ENCODE assay signal across 31 cellular contexts in genomic region chr11:64898076-64898445, GRCh38. TPM values are rescaled to one million over a fixed set of nuclear protein-coding genes. Genes with fewer than 3 reads are reported as not detected.
"Had no signal": no experiment of that assay in that cellular context is flagged by ENCODE, and none has a peak within 500 bp of the region (broad histone marks: within the 10 kb centered on the region; RNA-seq: fewer than 3 reads in every experiment).

No MANE protein-coding gene starts in this region.

- H3K27ac ChIP-seq: brain microvascular endothelial cell, esophagus muscularis mucosa, foreskin keratinocyte, gastrocnemius medialis, heart left ventricle had no signal

- H3K4me3 Mint-ChIP-seq: activated CD4-positive, alpha-beta memory T cell treated with anti-CD3 and anti-CD28 coated beads, Interleukin-2, amount 10 ng/mL, durations not matched to agents 7 days and 5 days; activated CD4-positive, alpha-beta T cell treated with anti-CD3 and anti-CD28 coated beads, Interleukin-2, amount 10 ng/mL, durations not matched to agents 7 days and 5 days; activated naive CD8-positive, alpha-beta T cell; activated T-cell treated with anti-CD3 and anti-CD28 coated beads, Interleukin-2, amount 50 U/mL, for 4 hours; activated T-helper 17 cell treated with anti-CD3 and anti-CD28 coated beads, Interleukin-2, amount 50 U/mL, for 72 hours; endodermal cell had no signal

- H3K27ac Mint-ChIP-seq: activated CD4-positive, alpha-beta memory T cell treated with anti-CD3 and anti-CD28 coated beads, Interleukin-2, amount 10 ng/mL, durations not matched to agents 7 days and 5 days; activated CD4-positive, alpha-beta T cell treated with anti-CD3 and anti-CD28 coated beads, Interleukin-2, amount 10 ng/mL, durations not matched to agents 7 days and 5 days; activated naive CD8-positive, alpha-beta T cell; endodermal cell had no signal

- H3K4me3 ChIP-seq: esophagus muscularis mucosa, gastrocnemius medialis, heart left ventricle had no signal

- DNase-seq: activated CD4-positive, alpha-beta memory T cell treated with anti-CD3 and anti-CD28 coated beads, Interleukin-2, amount 10 ng/mL, durations not matched to agents 7 days and 5 days; activated CD4-positive, alpha-beta T cell treated with anti-CD3 and anti-CD28 coated beads for 4 hours; activated CD4-positive, alpha-beta T cell treated with anti-CD3 and anti-CD28 coated beads, Interleukin-2, amount 10 ng/mL, durations not matched to agents 7 days and 5 days; activated CD4-positive, alpha-beta T cell treated with anti-CD3 and anti-CD28 coated beads, Interleukin-2, amount 50 U/mL, for 4 hours; activated CD4-positive, CD25-positive, alpha-beta regulatory T cell; activated CD4-positive, CD25-positive, alpha-beta regulatory T cell treated with anti-CD3 and anti-CD28 coated beads, Interleukin-2, amount 50 U/mL, for 72 hours; activated effector memory CD4-positive, alpha-beta T cell treated with Interleukin-2 at 50 U/mL for 16 hours; activated gamma-delta T cell treated with Interleukin-2 at 50 U/mL for 16 hours; activated naive CD4-positive, alpha-beta T cell treated with anti-CD3 and anti-CD28 coated beads, Interleukin-2, amount 50 U/mL, for 16 hours; activated naive CD4-positive, alpha-beta T cell treated with Interleukin-2 at 50 U/mL for 16 hours; activated T-cell treated with anti-CD3 and anti-CD28 coated beads, Interleukin-2, amount 50 U/mL, for 4 hours; amniotic stem cell; anterior cingulate cortex; brain microvascular endothelial cell; effector CD8-positive, alpha-beta T cell; endodermal cell; erythroblast; foreskin keratinocyte; gastrocnemius medialis; glutamatergic neuron; T-helper 1 cell; T-helper 2 cell had no signal

- H3K9me3 Mint-ChIP-seq: activated CD4-positive, alpha-beta memory T cell treated with anti-CD3 and anti-CD28 coated beads, Interleukin-2, amount 10 ng/mL, durations not matched to agents 7 days and 5 days; activated CD4-positive, alpha-beta T cell treated with anti-CD3 and anti-CD28 coated beads, Interleukin-2, amount 10 ng/mL, durations not matched to agents 7 days and 5 days; activated T-cell treated with anti-CD3 and anti-CD28 coated beads, Interleukin-2, amount 50 U/mL, for 4 hours; activated T-helper 17 cell treated with anti-CD3 and anti-CD28 coated beads, Interleukin-2, amount 50 U/mL, for 72 hours; endodermal cell had no signal

- H3K4me1 ChIP-seq: foreskin keratinocyte had no signal

- H3K27me3 ChIP-seq: brain microvascular endothelial cell, esophagus muscularis mucosa, foreskin keratinocyte, gastrocnemius medialis, heart left ventricle had no signal

- ATAC-seq: activated T-cell treated with anti-CD3 and anti-CD28 coated beads, Interleukin-2, amount 50 U/mL, for 4 hours; activated T-helper 17 cell treated with anti-CD3 and anti-CD28 coated beads, Interleukin-2, amount 50 U/mL, for 72 hours; foreskin keratinocyte; gastrocnemius medialis; heart left ventricle had no signal

- H3K9me3 ChIP-seq: esophagus muscularis mucosa, gastrocnemius medialis, heart left ventricle had no signal

- H3K27me3 Mint-ChIP-seq: activated CD4-positive, alpha-beta memory T cell treated with anti-CD3 and anti-CD28 coated beads, Interleukin-2, amount 10 ng/mL, durations not matched to agents 7 days and 5 days; activated CD4-positive, alpha-beta T cell treated with anti-CD3 and anti-CD28 coated beads, Interleukin-2, amount 10 ng/mL, durations not matched to agents 7 days and 5 days; activated naive CD8-positive, alpha-beta T cell; activated T-helper 17 cell treated with anti-CD3 and anti-CD28 coated beads, Interleukin-2, amount 50 U/mL, for 72 hours had no signal

- H3K4me1 Mint-ChIP-seq: endodermal cell had no signal

RNA-seq across cellular contexts. Expression of gene GPHA2, which starts 37.6 kb away (rescaled TPM):
- total RNA-seq: activated CD4-positive, alpha-beta memory T cell treated with anti-CD3 and anti-CD28 coated beads, Interleukin-2, amount 10 ng/mL, durations not matched to agents 7 days and 5 days; activated CD4-positive, alpha-beta T cell treated with anti-CD3 and anti-CD28 coated beads, Interleukin-2, amount 10 ng/mL, durations not matched to agents 7 days and 5 days; activated T-cell treated with anti-CD3 and anti-CD28 coated beads, Interleukin-2, amount 50 U/mL, for 4 hours; astrocyte; bronchial epithelial cell; cardiac septum; chondrocyte; dermis microvascular lymphatic vessel endothelial cell; esophagus muscularis mucosa; foreskin keratinocyte; gastrocnemius medialis had no signal
